Comparison of ENCODE assay signal across 32 cellular contexts in genomic region chr17:76974721-76975120, GRCh38.
"Had no signal": no experiment of that assay in that cellular context is flagged by ENCODE, and none has a peak within 500 bp of the region (broad histone marks: within the 10 kb centered on the region; RNA-seq: fewer than 3 reads in every experiment).

No MANE protein-coding gene starts in this region.

- H3K27me3 ChIP-seq: adrenal gland, body of pancreas, breast epithelium had no signal

- H3K27ac ChIP-seq: adrenal gland, body of pancreas, brain microvascular endothelial cell, breast epithelium, VCaP had no signal

- H3K4me1 ChIP-seq: adrenal gland, breast epithelium had no signal

- H3K4me3 ChIP-seq: adrenal gland, body of pancreas, breast epithelium had no signal

- ATAC-seq: activated CD8-positive, alpha-beta T cell treated with anti-CD3 and anti-CD28 coated beads for 36 hours; activated naive CD4-positive, alpha-beta T cell treated with anti-CD3 and anti-CD28 coated beads, Interleukin-2, amount 50 U/mL, for 72 hours; activated T-cell treated with anti-CD3 and anti-CD28 coated beads, Interleukin-2, amount 50 U/mL, for 4 hours; activated T-cell treated with anti-CD3 and anti-CD28 coated beads, Interleukin-2, amount 50 U/mL, for 72 hours; activated T-helper 17 cell treated with anti-CD3 and anti-CD28 coated beads, Interleukin-2, amount 50 U/mL, for 72 hours; body of pancreas had no signal

- DNase-seq: activated B cell treated with CpG ODN at 0.5 μM for 24 hours; activated CD4-positive, alpha-beta memory T cell treated with anti-CD3 and anti-CD28 coated beads for 36 hours; activated CD4-positive, alpha-beta T cell treated with anti-CD3 and anti-CD28 coated beads for 4 hours; activated CD4-positive, alpha-beta T cell treated with anti-CD3 and anti-CD28 coated beads, Interleukin-2, amount 10 ng/mL, durations not matched to agents 24 days and 14 days; activated CD4-positive, alpha-beta T cell treated with anti-CD3 and anti-CD28 coated beads, Interleukin-2, amount 50 U/mL, for 1 hour; activated CD4-positive, alpha-beta T cell treated with anti-CD3 and anti-CD28 coated beads, Interleukin-2, amount 50 U/mL, for 4 hours; activated CD4-positive, CD25-positive, alpha-beta regulatory T cell treated with anti-CD3 and anti-CD28 coated beads, Interleukin-2, amount 50 U/mL, for 72 hours; activated CD8-positive, alpha-beta memory T cell treated with anti-CD3 and anti-CD28 coated beads, Interleukin-2, amount 50 U/mL, for 4 hours; activated CD8-positive, alpha-beta T cell treated with anti-CD3 and anti-CD28 coated beads for 36 hours; activated effector memory CD4-positive, alpha-beta T cell treated with anti-CD3 and anti-CD28 coated beads, Interleukin-2, amount 50 U/mL, for 16 hours; activated gamma-delta T cell treated with Interleukin-2 at 50 U/mL for 16 hours; activated naive CD4-positive, alpha-beta T cell; activated naive CD4-positive, alpha-beta T cell treated with anti-CD3 and anti-CD28 coated beads for 36 hours; activated naive CD4-positive, alpha-beta T cell treated with anti-CD3 and anti-CD28 coated beads, Interleukin-2, amount 50 U/mL, for 16 hours; activated naive CD8-positive, alpha-beta T cell treated with anti-CD3 and anti-CD28 coated beads for 36 hours; activated T-cell treated with anti-CD3 and anti-CD28 coated beads for 4 hours; activated T-cell treated with anti-CD3 and anti-CD28 coated beads, Interleukin-2, amount 50 U/mL, for 1 hour; activated T-cell treated with anti-CD3 and anti-CD28 coated beads, Interleukin-2, amount 50 U/mL, for 4 hours; activated T-cell treated with anti-CD3 and anti-CD28 coated beads, Interleukin-2, amount 50 U/mL, for 72 hours; adrenal gland; amniotic stem cell; aorta; body of pancreas; brain microvascular endothelial cell; central memory CD4-positive, alpha-beta T cell; T-helper 1 cell; T-helper 2 cell; T-helper 9 cell had no signal

- H3K9me3 ChIP-seq: adrenal gland, body of pancreas, breast epithelium had no signal

- H3K36me3 ChIP-seq: adrenal gland, brain microvascular endothelial cell, breast epithelium had no signal
